ENCODE assay signal across 8 cellular contexts in the genomic region with DNA sequence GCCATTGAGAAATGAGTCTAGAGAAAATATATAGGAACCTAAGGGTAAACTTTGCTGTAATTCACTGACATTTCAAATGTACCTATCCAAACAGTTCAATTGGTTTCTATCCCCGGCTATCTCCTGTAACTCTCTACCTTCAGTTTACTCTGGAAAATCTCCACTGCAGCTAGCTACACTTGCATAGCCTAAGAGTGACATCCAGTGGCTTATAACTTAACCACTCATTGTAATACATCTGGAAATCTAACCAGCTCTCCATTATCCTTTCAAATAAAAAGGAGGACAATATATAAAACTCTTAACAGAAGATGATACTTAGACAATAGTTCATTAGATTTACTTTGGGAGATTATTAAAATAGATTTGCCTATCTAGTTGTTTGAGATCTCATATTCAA. TPM values are rescaled to one million over a fixed set of nuclear protein-coding genes. Genes with fewer than 3 reads are reported as not detected.
DNase-seq lines count a peak whose midpoint lies in the region; ATAC-seq and TF ChIP-seq lines count a peak whose summit lies in the region.

No MANE protein-coding gene starts in this region.

- H3K27me3 ChIP-seq in kidney epithelial cell (ENCODE audit: control insufficient read depth, insufficient read depth, low read length) = no peaks in the 10 kb centered on the region

- DNase-seq in AG04449 (ENCODE audit: low read depth, low spot score) (no peak), HFF-Myc (ENCODE audit: extremely low read depth, low read depth) (peak; percentile 10), astrocyte of the hippocampus (ENCODE audit: low read depth, low spot score) (peak; percentile 72), kidney epithelial cell (ENCODE audit: low read depth) (peak; percentile 18), posterior cingulate gyrus (no peak)
- DNase-seq in stimulated activated naive CD8-positive, alpha-beta T cell treated with anti-CD3 and anti-CD28 coated beads, Interleukin-15, Interleukin-2, amounts not matched to agents 100 U/mL and 50 U/mL, for 24 hours = no peak

- H3K4me3 ChIP-seq in AG04449 (ENCODE audit: low read depth, low read length) (no peak overlapping the region), HFF-Myc (replicated peaks; ENCODE audit: low read depth, low read length) (no peak overlapping the region), kidney epithelial cell (ENCODE audit: low read depth, low read length) (no peak overlapping the region)

- TF ChIP-seq CTCF in AG04449 (IDR thresholded peaks at IDR 0.05; ENCODE audit: insufficient read depth, low read length, missing control alignments) (peak; percentile 32), HFF-Myc (IDR thresholded peaks at IDR 0.05; ENCODE audit: low read depth, low read length, missing control alignments) (peak; percentile 18), kidney epithelial cell (IDR thresholded peaks at IDR 0.05; ENCODE audit: insufficient read depth, low read length, poor library complexity, severe bottlenecking) (peak; percentile 48)

- POLR2A ChIA-PET in AG04449 (lab: Yijun Ruan, JAX) = no interaction called here

- intact Hi-C loops in posterior cingulate gyrus (cut with DNase I) = no loop called here

- H3K36me3 ChIP-seq in kidney epithelial cell (ENCODE audit: control insufficient read depth, insufficient read depth, low read length) = no peaks in the 10 kb centered on the region

- CTCF ChIA-PET in AG04449 (lab: Yijun Ruan, JAX) = interaction anchor here (1.0 to 5.3 kb wide), 19 partner anchors 9 to 918 kb away, joined by 3 to 75 read pairs (median 5); no protein-coding TSS in a partner anchor

- ATAC-seq in HG03469 (IDR thresholded peaks at IDR 0.05; ENCODE audit: unreplicated experiment) (no peak), HG03097 (IDR thresholded peaks at IDR 0.05; ENCODE audit: low FRiP score, unreplicated experiment) (no peak)
- ATAC-seq in stimulated activated naive CD8-positive, alpha-beta T cell treated with anti-CD3 and anti-CD28 coated beads, Interleukin-15, Interleukin-2, amounts not matched to agents 100 U/mL and 50 U/mL, for 24 hours = no peak

RNA-seq across cellular contexts. Expression of a gene that starts 35.3 kb away (rescaled TPM):
- total RNA-seq in kidney epithelial cell = 17.9 and 64.3 TPM in 2 replicates

Comparison
In these comparisons a context has a peak if more than half of its experiments do, and no peak if none do; other contexts are left out.
1. DNase-seq: peak in HFF-Myc (single experiment), astrocyte of the hippocampus (single experiment) and kidney epithelial cell (single experiment); none in AG04449 (single experiment), posterior cingulate gyrus (0 of 10) and stimulated activated naive CD8-positive, alpha-beta T cell treated with anti-CD3 and anti-CD28 coated beads, Interleukin-15, Interleukin-2, amounts not matched to agents 100 U/mL and 50 U/mL, for 24 hours (single experiment).
2. Peak in every context shown above with its lines, with median percentiles within 50 percentile points of each other: CTCF ChIP-seq.